11 cellular contexts compared by ENCODE assay signal in genomic region chr5:119074419-119074818, GRCh38. TPM values are rescaled to one million over a fixed set of nuclear protein-coding genes. Genes with fewer than 3 reads are reported as not detected.
DNase-seq lines count a peak whose midpoint lies in the region; ATAC-seq lines count a peak whose summit lies in the region.
"Had no signal": no experiment of that assay in that cellular context is flagged by ENCODE, and none has a peak within 500 bp of the region (broad histone marks: within the 10 kb centered on the region; RNA-seq: fewer than 3 reads in every experiment).

No MANE protein-coding gene starts in this region.

- H3K9me3 ChIP-seq in BLaER1 treated with 17β-estradiol and CSF1 and Interleukin-3, amounts not matched to agents 10 nM and 100 nM (replicated peaks in 1 of 11), result no peaks in the 10 kb centered on the region
- H3K9me3 ChIP-seq: BE2C had no signal

- no peaks in the 10 kb centered on the region for H3K9me3 Mint-ChIP-seq in T-helper 1 cell treated with Interleukin-12 subunit alpha and Interleukin-12 subunit beta and Interleukin-4 antibody, amounts not matched to agents 30 μg/mL and 1 μg/mL, for 36 hours
- H3K9me3 Mint-ChIP-seq: HFFc6 had no signal

- H3K36me3 ChIP-seq in BLaER1 treated with 17β-estradiol and CSF1 and Interleukin-3, amounts not matched to agents 10 nM and 100 nM, result peaks cover 0 to 4% (median 0%) of the 10 kb centered on the region in 11 experiments; a peak in 2 of 22 replicates
- H3K36me3 ChIP-seq: BE2C had no signal

- H3K27ac ChIP-seq in BLaER1 treated with 17β-estradiol and CSF1 and Interleukin-3, amounts not matched to agents 10 nM and 100 nM, result peak overlapping the region in 3 of 11 experiments; percentile 20 to 31 (median 24); a peak in 3 of 22 replicates

- peaks cover 6% of the 10 kb centered on the region for H3K36me3 Mint-ChIP-seq in T-helper 1 cell treated with Interleukin-12 subunit alpha and Interleukin-12 subunit beta and Interleukin-4 antibody, amounts not matched to agents 30 μg/mL and 1 μg/mL, for 36 hours (ENCODE audit: low read depth)

- H3K4me3 Mint-ChIP-seq in T-helper 1 cell treated with Interleukin-12 subunit alpha and Interleukin-12 subunit beta and Interleukin-4 antibody, amounts not matched to agents 30 μg/mL and 1 μg/mL, for 36 hours, result peak overlapping the region; percentile 38
- H3K4me3 Mint-ChIP-seq: HFFc6 had no signal

- H3K4me1 ChIP-seq in BLaER1 treated with 17β-estradiol and CSF1 and Interleukin-3, amounts not matched to agents 10 nM and 100 nM, result peaks cover 30 to 67% (median 34%) of the 10 kb centered on the region in 10 experiments
- H3K4me1 ChIP-seq: BE2C had no signal

- H3K9ac ChIP-seq in BLaER1 treated with 17β-estradiol and CSF1 and Interleukin-3, amounts not matched to agents 10 nM and 100 nM, result peak overlapping the region in 4 of 11 experiments; percentile 6 to 98 (median 31); a peak in 7 of 22 replicates

- H3K4me3 ChIP-seq in BLaER1 treated with 17β-estradiol and CSF1 and Interleukin-3, amounts not matched to agents 10 nM and 100 nM, result peak overlapping the region in 2 of 10 experiments; percentile 79 to 84; a peak in 3 of 20 replicates

- H3K4me1 Mint-ChIP-seq in T-helper 1 cell treated with Interleukin-12 subunit alpha and Interleukin-12 subunit beta and Interleukin-4 antibody, amounts not matched to agents 30 μg/mL and 1 μg/mL, for 36 hours (ENCODE audit: low read depth), result peaks cover 43% of the 10 kb centered on the region

- H3K27ac Mint-ChIP-seq in T-helper 1 cell treated with Interleukin-12 subunit alpha and Interleukin-12 subunit beta and Interleukin-4 antibody, amounts not matched to agents 30 μg/mL and 1 μg/mL, for 36 hours, result peak overlapping the region; percentile 32
- H3K27ac Mint-ChIP-seq: HFFc6 had no signal

- H3K27me3 Mint-ChIP-seq in T-helper 1 cell treated with Interleukin-12 subunit alpha and Interleukin-12 subunit beta and Interleukin-4 antibody, amounts not matched to agents 30 μg/mL and 1 μg/mL, for 36 hours (ENCODE audit: low read depth), result no peaks in the 10 kb centered on the region

- DNase-seq in SW 1271 (lab: John Stamatoyannopoulos, UW) (no peak), NCI-H2081 treated with DMSO at 0.1 percent for 48 hours (lab: John Stamatoyannopoulos, UW) (no peak), ureter (ENCODE audit: low spot score) (no peak)
- DNase-seq: BE2C, HFFc6, NCI-H69 had no signal

- ATAC-seq in GM18909 (IDR thresholded peaks at IDR 0.05; ENCODE audit: poor library complexity, unreplicated experiment), result peak; percentile 35
- peak; percentile 28 for ATAC-seq in HG03064 (IDR thresholded peaks at IDR 0.05; ENCODE audit: low read depth, unreplicated experiment)
- no peak for ATAC-seq in GM18502 (IDR thresholded peaks at IDR 0.05; ENCODE audit: poor library complexity, unreplicated experiment)

- no peaks in the 10 kb centered on the region for H3K27me3 ChIP-seq in BLaER1 treated with 17β-estradiol and CSF1 and Interleukin-3, amounts not matched to agents 10 nM and 100 nM
- H3K27me3 ChIP-seq: BE2C had no signal

- peaks cover 0 to 70% (median 7%) of the 10 kb centered on the region in 11 experiments; a peak in 13 of 22 replicates for H4K20me1 ChIP-seq in BLaER1 treated with 17β-estradiol and CSF1 and Interleukin-3, amounts not matched to agents 10 nM and 100 nM

- H3K4me2 ChIP-seq in BLaER1 treated with 17β-estradiol and CSF1 and Interleukin-3, amounts not matched to agents 10 nM and 100 nM, result peak overlapping the region; percentile 78 to 96 (median 83)

RNA-seq across cellular contexts. Expression of gene DMXL1, which starts 3.5 kb away (rescaled TPM):
- 62.9 TPM for total RNA-seq in ureter
